ENCODE assay signal across 8 cellular contexts in the genomic region with DNA sequence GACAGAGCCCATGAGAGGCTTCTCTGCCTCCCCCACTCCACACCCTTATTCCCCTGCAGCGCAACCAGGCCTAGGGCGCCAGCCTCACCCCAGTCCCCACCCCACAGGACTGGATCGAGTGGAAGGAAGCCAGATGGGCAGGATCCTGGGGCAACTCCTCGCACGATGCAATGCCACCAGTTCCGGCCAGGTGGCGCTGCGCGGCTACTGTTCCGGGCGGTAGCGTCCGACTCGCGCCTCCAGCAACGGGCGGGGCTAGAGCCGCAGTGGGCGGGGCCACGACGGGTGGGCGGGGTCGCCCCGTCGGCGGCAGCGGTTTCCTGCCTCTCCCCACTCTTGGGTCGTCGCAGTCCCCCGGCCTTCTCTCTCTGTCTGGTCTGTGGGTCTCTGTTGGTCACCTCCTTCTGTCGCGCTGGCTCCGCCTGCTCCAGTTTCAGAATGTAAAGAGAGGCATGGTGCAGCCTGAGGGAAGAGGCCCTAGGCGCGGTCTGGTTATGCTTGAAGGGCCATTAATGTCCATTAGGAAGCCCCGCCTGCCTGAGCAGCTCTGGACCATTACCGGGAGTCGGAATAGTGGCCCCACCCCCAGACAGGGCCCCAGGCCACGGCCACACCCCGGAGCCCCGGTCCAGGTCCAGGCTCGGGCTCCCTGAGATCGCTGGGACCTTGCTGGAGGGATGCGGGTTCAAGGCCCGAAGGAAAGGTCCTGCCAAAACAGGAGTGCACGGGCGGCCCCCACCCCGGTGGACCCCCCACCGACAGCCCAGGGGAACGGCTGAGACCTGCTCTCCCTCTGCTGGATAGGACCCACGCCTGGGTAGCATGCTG.
DNase-seq lines count a peak whose midpoint lies in the region; ATAC-seq lines count a peak whose summit lies in the region.

No MANE protein-coding gene starts in this region.

- H3K9me3 ChIP-seq in NT2/D1 (ENCODE audit: insufficient read depth, low read length): no peaks in the 10 kb centered on the region

- H3K4me3 ChIP-seq in NT2/D1 (ENCODE audit: insufficient read length, low read depth): peak overlapping the region; percentile 30

- ATAC-seq in GM18909 (IDR thresholded peaks at IDR 0.05; ENCODE audit: poor library complexity, unreplicated experiment) (peak; percentile 79), HG03571 (IDR thresholded peaks at IDR 0.05; ENCODE audit: unreplicated experiment) (peak; percentile 57)

- no peaks in the 10 kb centered on the region for H3K36me3 ChIP-seq in NT2/D1 (ENCODE audit: insufficient read depth, insufficient read length, low read length)

- peaks cover 31% of the 10 kb centered on the region for H3K4me1 ChIP-seq in NT2/D1 (ENCODE audit: insufficient read depth, insufficient read length)

- DNase-seq in AG20443 (ENCODE audit: low spot score): peak; percentile 95
- DNase-seq in NT2/D1 (ENCODE audit: low read depth, low spot score): peak; percentile 78
- DNase-seq in activated CD8-positive, alpha-beta memory T cell treated with anti-CD3 and anti-CD28 coated beads, Interleukin-2, amount 50 U/mL, for 4 hours: peak; percentile 97
- DNase-seq in epidermal melanocyte (ENCODE audit: insufficient read length, low spot score): peak; percentile 98
- peak; percentile 88 for DNase-seq in middle frontal gyrus (ENCODE audit: extremely low spot score, low spot score)
- peak; percentile 92 to 96 for DNase-seq in stimulated activated CD8-positive, alpha-beta memory T cell treated with anti-CD3 and anti-CD28 coated beads, Interleukin-2, amount 100 ng/mL, for 1 hour (ENCODE audit: low read depth in 2 of 2)

- peaks cover 49% of the 10 kb centered on the region for H3K27me3 ChIP-seq in NT2/D1 (ENCODE audit: insufficient read depth, insufficient read length)

- H3K9ac ChIP-seq in NT2/D1 (ENCODE audit: insufficient read length, low read depth): peak overlapping the region; percentile 79

Comparison
In these comparisons a context has a peak if more than half of its experiments do, and no peak if none do; other contexts are left out.
1. Peak in every context shown above with its lines: DNase-seq, ATAC-seq and H3K4me3 ChIP-seq.